1 cellular context compared by ENCODE assay signal in genomic region chr3:125605771-125606170, GRCh38.
TF ChIP-seq lines count a peak whose summit lies in the region.

No MANE protein-coding gene starts in this region.

TF ChIP-seq in H1, 55 proteins besides CTCF, POLR2A, EP300 and RAD21 (continued from another document):
- TF ChIP-seq FOSL1 (IDR thresholded peaks at IDR 0.05; ENCODE audit: insufficient read depth, low read depth, low read length): no peak
- TF ChIP-seq MAFK (IDR thresholded peaks at IDR 0.05; ENCODE audit: low read depth, low read length): no peak
- TF ChIP-seq, protein P1, sequence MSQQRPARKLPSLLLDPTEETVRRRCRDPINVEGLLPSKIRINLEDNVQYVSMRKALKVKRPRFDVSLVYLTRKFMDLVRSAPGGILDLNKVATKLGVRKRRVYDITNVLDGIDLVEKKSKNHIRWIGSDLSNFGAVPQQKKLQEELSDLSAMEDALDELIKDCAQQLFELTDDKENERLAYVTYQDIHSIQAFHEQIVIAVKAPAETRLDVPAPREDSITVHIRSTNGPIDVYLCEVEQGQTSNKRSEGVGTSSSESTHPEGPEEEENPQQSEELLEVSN (IDR thresholded peaks at IDR 0.05): no peak
- TF ChIP-seq BCL11A (IDR thresholded peaks at IDR 0.05; ENCODE audit: low read depth in 2 of 2, low read length in 2 of 2): no peak
- no peak for TF ChIP-seq TAF1 (IDR thresholded peaks at IDR 0.05; ENCODE audit: low read depth, low read length)
- TF ChIP-seq GTF2F1 (IDR thresholded peaks at IDR 0.05; ENCODE audit: borderline replicate concordance, low read depth, low read length): no peak
- TF ChIP-seq BACH1 (IDR thresholded peaks at IDR 0.05; ENCODE audit: low read length): no peak
- TF ChIP-seq CBX5 (IDR thresholded peaks at IDR 0.05; ENCODE audit: low read depth, low read length): no peak
- no peak for TF ChIP-seq PHF8 (conservative IDR thresholded peaks at IDR 0.05; ENCODE audit: low read depth, low read length)
